7 cellular contexts compared by ENCODE assay signal in genomic region chr19:40550951-40551350, GRCh38.
"Had no signal": no experiment of that assay in that cellular context is flagged by ENCODE, and none has a peak within 500 bp of the region (broad histone marks: within the 10 kb centered on the region; RNA-seq: fewer than 3 reads in every experiment).

No MANE protein-coding gene starts in this region.

- ATAC-seq: K562 had no signal

- H3K27ac ChIP-seq: GM23248 had no signal

- H3K4me3 ChIP-seq: GM23248, K562 had no signal

- H3K27ac Mint-ChIP-seq: H9, HFFc6 had no signal

- DNase-seq: GM23248, H9, HCEC 1CT, HFFc6, IMR-90, KG1 had no signal

- H3K4me3 Mint-ChIP-seq: HFFc6 had no signal

- H3K9ac ChIP-seq: GM23248 had no signal
